25 cellular contexts compared by ENCODE assay signal in genomic region chr10:86300931-86301330, GRCh38.
DNase-seq lines count a peak whose midpoint lies in the region; ATAC-seq lines count a peak whose summit lies in the region.
"Had no signal": no experiment of that assay in that cellular context is flagged by ENCODE, and none has a peak within 500 bp of the region (broad histone marks: within the 10 kb centered on the region; RNA-seq: fewer than 3 reads in every experiment).

No MANE protein-coding gene starts in this region.

- peak; percentile 44 for DNase-seq in activated effector memory CD4-positive, alpha-beta T cell treated with anti-CD3 and anti-CD28 coated beads, Interleukin-2, amount 50 U/mL, for 16 hours
- DNase-seq in activated effector memory CD4-positive, alpha-beta T cell treated with Interleukin-2 at 50 U/mL for 16 hours, result no peak
- DNase-seq in islet precursor cell, result peak; percentile 32
- peak; percentile 39 for DNase-seq in sciatic nerve (ENCODE audit: low spot score)
- DNase-seq in ureter (ENCODE audit: low spot score), result peak; percentile 19
- DNase-seq in activated CD4-positive, alpha-beta T cell treated with anti-CD3 and anti-CD28 coated beads, Interleukin-2, amount 10 ng/mL, durations not matched to agents 24 days and 14 days, result no peak
- DNase-seq in SJCRH30, result no peak
- DNase-seq: CD4-positive, alpha-beta T cell; DMS53; GM23248; HFFc6; IMR-90; KG1; MG63; NCI-H1105 treated with DMSO at 0.1 percent for 48 hours; NCI-H1930; NCI-H2107; NCI-H446; NCI-H524 treated with DMSO at 0.1 percent for 48 hours; NCI-H774 had no signal

- H3K4me3 Mint-ChIP-seq in activated CD4-positive, alpha-beta T cell treated with anti-CD3 and anti-CD28 coated beads, Interleukin-2, amount 10 ng/mL, durations not matched to agents 24 days and 14 days, result no peak overlapping the region
- H3K4me3 Mint-ChIP-seq: CD4-positive, alpha-beta T cell; HFFc6 had no signal

- intact Hi-C loops in sciatic nerve (cut with DNase I), result no loop called here
- intact Hi-C loops in activated CD4-positive, alpha-beta T cell treated with anti-CD3 and anti-CD28 coated beads, Interleukin-2, amount 10 ng/mL, durations not matched to agents 24 days and 14 days (cut with micrococcal nuclease), result no loop called here

- no peaks in the 10 kb centered on the region for H3K27me3 ChIP-seq in SJCRH30
- H3K27me3 ChIP-seq: BLaER1, SJSA1 had no signal

- no peaks in the 10 kb centered on the region for H3K9me3 Mint-ChIP-seq in activated CD4-positive, alpha-beta T cell treated with anti-CD3 and anti-CD28 coated beads, Interleukin-2, amount 10 ng/mL, durations not matched to agents 24 days and 14 days
- H3K9me3 Mint-ChIP-seq: CD4-positive, alpha-beta T cell had no signal

- no peaks in the 10 kb centered on the region for H3K27me3 Mint-ChIP-seq in activated CD4-positive, alpha-beta T cell treated with anti-CD3 and anti-CD28 coated beads, Interleukin-2, amount 10 ng/mL, durations not matched to agents 24 days and 14 days

- no peak overlapping the region for H3K27ac ChIP-seq in SJCRH30
- H3K27ac ChIP-seq: BLaER1, GM23248, SJSA1 had no signal

- H3K36me3 ChIP-seq in SJCRH30, result no peaks in the 10 kb centered on the region
- H3K36me3 ChIP-seq: BLaER1, HAP-1, MG63, SJSA1 had no signal

- no peaks in the 10 kb centered on the region for H3K9me3 ChIP-seq in SJCRH30 (replicated peaks)
- H3K9me3 ChIP-seq: BLaER1, HAP-1, MG63, SJSA1 had no signal

- H3K4me1 ChIP-seq in SJCRH30, result no peaks in the 10 kb centered on the region
- H3K4me1 ChIP-seq: SJSA1 had no signal

- no peaks in the 10 kb centered on the region for H3K36me3 Mint-ChIP-seq in activated CD4-positive, alpha-beta T cell treated with anti-CD3 and anti-CD28 coated beads, Interleukin-2, amount 10 ng/mL, durations not matched to agents 24 days and 14 days (ENCODE audit: low read depth)

- ATAC-seq in sciatic nerve (no peak), HG03571 (IDR thresholded peaks at IDR 0.05; ENCODE audit: unreplicated experiment) (no peak)
- ATAC-seq: Right ventricle myocardium inferior had no signal

- H3K27ac Mint-ChIP-seq in activated CD4-positive, alpha-beta T cell treated with anti-CD3 and anti-CD28 coated beads, Interleukin-2, amount 10 ng/mL, durations not matched to agents 24 days and 14 days, result no peak overlapping the region
- H3K27ac Mint-ChIP-seq: CD4-positive, alpha-beta T cell; HFFc6 had no signal

- H3K4me3 ChIP-seq in SJCRH30, result no peak overlapping the region
- H3K4me3 ChIP-seq: BLaER1, GM23248, HAP-1, MG63, SJSA1 had no signal

- H3K4me1 Mint-ChIP-seq in activated CD4-positive, alpha-beta T cell treated with anti-CD3 and anti-CD28 coated beads, Interleukin-2, amount 10 ng/mL, durations not matched to agents 24 days and 14 days, result no peaks in the 10 kb centered on the region

Comparison
In these comparisons a context has a peak if more than half of its experiments do, and no peak if none do; other contexts are left out.
1. DNase-seq: peak in activated effector memory CD4-positive, alpha-beta T cell treated with anti-CD3 and anti-CD28 coated beads, Interleukin-2, amount 50 U/mL, for 16 hours (single experiment), islet precursor cell (single experiment), sciatic nerve (single experiment) and ureter (single experiment); none in activated effector memory CD4-positive, alpha-beta T cell treated with Interleukin-2 at 50 U/mL for 16 hours (single experiment), activated CD4-positive, alpha-beta T cell treated with anti-CD3 and anti-CD28 coated beads, Interleukin-2, amount 10 ng/mL, durations not matched to agents 24 days and 14 days (single experiment) and SJCRH30 (0 of 2).